8 cellular contexts compared by ENCODE assay signal in the genomic region with DNA sequence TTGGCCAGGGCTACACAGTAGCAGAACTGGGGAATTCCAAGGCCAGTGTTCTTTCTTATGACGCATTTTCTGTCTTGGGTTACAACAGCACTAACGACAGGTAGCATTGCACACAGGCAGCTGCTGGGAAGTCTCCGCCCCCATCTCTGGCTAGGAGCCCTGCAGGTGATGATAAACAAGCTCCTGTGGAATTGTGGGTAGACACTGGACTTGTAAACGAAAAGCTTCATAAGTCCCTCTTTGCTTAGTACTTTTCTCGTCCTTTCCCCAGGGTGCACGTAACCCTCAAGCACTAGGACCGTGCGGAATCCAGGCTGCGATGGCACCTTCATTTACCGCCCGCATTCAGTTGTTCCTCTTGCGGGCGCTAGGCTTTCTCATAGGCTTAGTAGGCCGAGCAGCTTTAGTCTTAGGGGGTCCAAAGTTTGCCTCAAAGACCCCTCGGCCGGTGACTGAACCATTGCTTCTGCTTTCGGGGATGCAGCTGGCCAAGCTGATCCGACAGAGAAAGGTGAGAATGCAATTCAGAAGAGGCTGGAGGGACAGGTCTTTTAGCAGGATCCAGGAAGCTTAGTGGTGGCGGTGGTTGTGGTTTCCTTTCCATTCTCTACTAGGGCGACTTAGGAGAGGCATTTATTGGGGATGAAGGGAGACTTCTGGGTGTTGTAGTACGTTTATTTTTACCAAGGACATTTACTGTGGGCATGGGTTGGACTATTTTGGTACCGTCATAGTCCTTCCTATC. TPM values are rescaled to one million over a fixed set of nuclear protein-coding genes. Genes with fewer than 3 reads are reported as not detected.
DNase-seq lines count a peak whose midpoint lies in the region; ATAC-seq, FAIRE-seq and TF ChIP-seq lines count a peak whose summit lies in the region.

A gene with protein sequence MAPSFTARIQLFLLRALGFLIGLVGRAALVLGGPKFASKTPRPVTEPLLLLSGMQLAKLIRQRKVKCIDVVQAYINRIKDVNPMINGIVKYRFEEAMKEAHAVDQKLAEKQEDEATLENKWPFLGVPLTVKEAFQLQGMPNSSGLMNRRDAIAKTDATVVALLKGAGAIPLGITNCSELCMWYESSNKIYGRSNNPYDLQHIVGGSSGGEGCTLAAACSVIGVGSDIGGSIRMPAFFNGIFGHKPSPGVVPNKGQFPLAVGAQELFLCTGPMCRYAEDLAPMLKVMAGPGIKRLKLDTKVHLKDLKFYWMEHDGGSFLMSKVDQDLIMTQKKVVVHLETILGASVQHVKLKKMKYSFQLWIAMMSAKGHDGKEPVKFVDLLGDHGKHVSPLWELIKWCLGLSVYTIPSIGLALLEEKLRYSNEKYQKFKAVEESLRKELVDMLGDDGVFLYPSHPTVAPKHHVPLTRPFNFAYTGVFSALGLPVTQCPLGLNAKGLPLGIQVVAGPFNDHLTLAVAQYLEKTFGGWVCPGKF (plus strand): TSS at position 200 of the 745 bp plus-strand sequence. CDS start 120 bp downstream, at position 320.

- TF ChIP-seq CTCF in OCI-LY7 (conservative IDR thresholded peaks at IDR 0.05; ENCODE audit: low read length): 0 out of 2 replicates have a peak, but pooled peaks have one; percentile 26
- TF ChIP-seq CTCF in kidney epithelial cell (IDR thresholded peaks at IDR 0.05; ENCODE audit: insufficient read depth, low read length, poor library complexity, severe bottlenecking): peak; percentile 3
- no peak for TF ChIP-seq CTCF in D721Med (IDR thresholded peaks at IDR 0.05; ENCODE audit: insufficient read depth, missing control alignments)

- CTCF ChIA-PET in OCI-LY7 (lab: Charles Lee; ENCODE audit: unreplicated experiment): no interaction called here

- peaks cover 9% of the 10 kb centered on the region; the same call in 1 of the 2 replicates for H3K79me2 ChIP-seq in OCI-LY7 (ENCODE audit: insufficient read depth, low read depth, low read length)

- intact Hi-C loops in OCI-LY7 (cut with micrococcal nuclease; ENCODE audit: unreplicated experiment): no loop called here

- no peaks in the 10 kb centered on the region for H3K9me2 ChIP-seq in OCI-LY7 (ENCODE audit: insufficient read depth, low read length)

- peak; percentile 72 to 77 for ATAC-seq in CD4-positive, CD25-positive, alpha-beta regulatory T cell (ENCODE audit: low read depth in 2 of 2)
- ATAC-seq in GM19397 (IDR thresholded peaks at IDR 0.05; ENCODE audit: unreplicated experiment): peak; percentile 94
- peak; percentile 68 for ATAC-seq in HG03469 (IDR thresholded peaks at IDR 0.05; ENCODE audit: unreplicated experiment)

- POLR2A ChIA-PET in OCI-LY7 (lab: Charles Lee): no interaction called here

- no peaks in the 10 kb centered on the region for H3K9me3 Mint-ChIP-seq in CD4-positive, CD25-positive, alpha-beta regulatory T cell

- H3K36me3 Mint-ChIP-seq in CD4-positive, CD25-positive, alpha-beta regulatory T cell: no peaks in the 10 kb centered on the region

- no peaks in the 10 kb centered on the region for H4K20me1 ChIP-seq in OCI-LY7 (ENCODE audit: insufficient read depth, low read length)

- no peak for FAIRE-seq in D721Med (lab: Jason Lieb, UNC)

- H3K4me1 Mint-ChIP-seq in CD4-positive, CD25-positive, alpha-beta regulatory T cell: peaks cover 0 to 51% (median 29%) of the 10 kb centered on the region in 4 donors

- peaks cover 7% of the 10 kb centered on the region for H3K4me1 ChIP-seq in CD4-positive, CD25-positive, alpha-beta regulatory T cell (ENCODE audit: control insufficient read depth, insufficient read depth, low read length, poor library complexity, severe bottlenecking)
- peaks cover 11% of the 10 kb centered on the region for H3K4me1 ChIP-seq in OCI-LY7 (ENCODE audit: insufficient read depth, low read length, poor library complexity, severe bottlenecking)

- no TSS peak for BruUV-seq in OCI-LY7 (replicated peaks; lab: Mats Ljungman, UMichigan)

- DNase-seq in CD4-positive, CD25-positive, alpha-beta regulatory T cell: peak; percentile 51 to 57 (median 56)
- DNase-seq in OCI-LY7 (ENCODE audit: low spot score): peak; percentile 81
- DNase-seq in activated naive CD4-positive, alpha-beta T cell (lab: John Stamatoyannopoulos, UW): peak; percentile 1 to 45 (median 14)
- DNase-seq in kidney epithelial cell (ENCODE audit: low read depth): peak; percentile 75
- peak; percentile 22 for DNase-seq in stimulated activated CD8-positive, alpha-beta memory T cell treated with anti-CD3 and anti-CD28 coated beads, Interleukin-12 subunit alpha, Interleukin-12 subunit beta, amount 100 ng/mL, for 1 hour (ENCODE audit: low read depth)
- no peak for DNase-seq in D721Med (ENCODE audit: insufficient read length, low spot score)

- no peaks in the 10 kb centered on the region for H3K27me3 ChIP-seq in CD4-positive, CD25-positive, alpha-beta regulatory T cell (ENCODE audit: control insufficient read depth, insufficient read depth, low read length)
- H3K27me3 ChIP-seq in kidney epithelial cell (ENCODE audit: control insufficient read depth, insufficient read depth, low read length): no peaks in the 10 kb centered on the region

- peak within 1 kb of the TSS; percentile 93 for H3K4me3 ChIP-seq in CD4-positive, CD25-positive, alpha-beta regulatory T cell (ENCODE audit: low read depth, low read length)
- peak within 1 kb of the TSS; percentile 78 for H3K4me3 ChIP-seq in OCI-LY7 (ENCODE audit: low read depth, low read length, poor library complexity, severe bottlenecking)
- H3K4me3 ChIP-seq in kidney epithelial cell (ENCODE audit: low read depth, low read length): peak within 1 kb of the TSS; percentile 50

- H3K9me3 ChIP-seq in CD4-positive, CD25-positive, alpha-beta regulatory T cell (ENCODE audit: control insufficient read depth in 2 of 2, low read length in 2 of 2): no peaks in the 10 kb centered on the region
- no peaks in the 10 kb centered on the region for H3K9me3 ChIP-seq in OCI-LY7 (ENCODE audit: low read length)

- peak within 1 kb of the TSS; percentile 65 for H3K4me2 ChIP-seq in OCI-LY7 (ENCODE audit: low read length)

- no peaks in the 10 kb centered on the region for H3K27me3 Mint-ChIP-seq in CD4-positive, CD25-positive, alpha-beta regulatory T cell

- peak within 1 kb of the TSS; percentile 96 for H2AFZ ChIP-seq in OCI-LY7 (ENCODE audit: low read length)

- H3K27ac ChIP-seq in CD4-positive, CD25-positive, alpha-beta regulatory T cell (ENCODE audit: insufficient read depth, low read length, poor library complexity, severe bottlenecking): peak within 1 kb of the TSS; percentile 80
- peak within 1 kb of the TSS; percentile 65 for H3K27ac ChIP-seq in OCI-LY7 (ENCODE audit: low read depth, low read length, poor library complexity, severe bottlenecking)

- no peaks in the 10 kb centered on the region for H3K36me3 ChIP-seq in CD4-positive, CD25-positive, alpha-beta regulatory T cell (ENCODE audit: control insufficient read depth, insufficient read depth, low read length)
- H3K36me3 ChIP-seq in OCI-LY7 (ENCODE audit: insufficient read depth, low read length): no peaks in the 10 kb centered on the region
- no peaks in the 10 kb centered on the region for H3K36me3 ChIP-seq in kidney epithelial cell (ENCODE audit: control insufficient read depth, insufficient read depth, low read length)

- H3K4me3 Mint-ChIP-seq in CD4-positive, CD25-positive, alpha-beta regulatory T cell: peak within 1 kb of the TSS; percentile 88 to 92 (median 92)

- peak within 1 kb of the TSS; percentile 90 to 99 (median 92) for H3K27ac Mint-ChIP-seq in CD4-positive, CD25-positive, alpha-beta regulatory T cell

RNA-seq across cellular contexts. Expression of the gene that starts here (rescaled TPM):
- total RNA-seq in CD4-positive, CD25-positive, alpha-beta regulatory T cell: 15.5 TPM
- polyA plus RNA-seq in CD4-positive, CD25-positive, alpha-beta regulatory T cell: 10 to 100 TPM; 10.8 to 21.6 (median 13.7) TPM
- 4.8 and 6.3 TPM in 2 replicates for total RNA-seq in OCI-LY7 (2014; rRNA removed; shearing (Covaris generic))
- total RNA-seq in OCI-LY7 (2022): 1.3 and 2.1 TPM in 2 replicates
- 5.3 and 11.5 TPM in 2 replicates for total RNA-seq in kidney epithelial cell
